Comparison of ENCODE assay signal across 1 cellular context in the genomic region with DNA sequence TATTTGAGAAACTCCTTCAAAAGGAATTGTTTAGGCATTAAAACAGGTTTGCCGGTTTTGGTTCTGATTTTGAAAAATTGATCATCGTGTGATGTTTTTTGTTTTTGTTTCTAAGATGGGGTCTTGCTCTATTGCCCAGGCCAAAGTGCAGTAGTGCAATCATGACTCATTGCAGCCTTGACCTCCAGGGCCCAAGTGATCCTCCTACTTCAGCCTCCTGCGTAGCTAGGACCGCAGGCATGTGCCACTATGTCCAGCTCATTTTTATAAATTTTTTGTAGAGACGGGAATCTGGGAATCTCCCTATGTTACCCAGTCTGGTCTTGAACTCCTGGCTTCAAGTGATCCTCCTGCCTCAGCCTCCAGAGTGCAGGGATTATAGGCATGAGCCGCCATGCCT.
TF ChIP-seq lines count a peak whose summit lies in the region.

No MANE protein-coding gene starts in this region.

TF ChIP-seq in HepG2, 621 proteins besides CTCF, POLR2A, EP300 and RAD21 (continued from another document):
- TF ChIP-seq, protein P1, sequence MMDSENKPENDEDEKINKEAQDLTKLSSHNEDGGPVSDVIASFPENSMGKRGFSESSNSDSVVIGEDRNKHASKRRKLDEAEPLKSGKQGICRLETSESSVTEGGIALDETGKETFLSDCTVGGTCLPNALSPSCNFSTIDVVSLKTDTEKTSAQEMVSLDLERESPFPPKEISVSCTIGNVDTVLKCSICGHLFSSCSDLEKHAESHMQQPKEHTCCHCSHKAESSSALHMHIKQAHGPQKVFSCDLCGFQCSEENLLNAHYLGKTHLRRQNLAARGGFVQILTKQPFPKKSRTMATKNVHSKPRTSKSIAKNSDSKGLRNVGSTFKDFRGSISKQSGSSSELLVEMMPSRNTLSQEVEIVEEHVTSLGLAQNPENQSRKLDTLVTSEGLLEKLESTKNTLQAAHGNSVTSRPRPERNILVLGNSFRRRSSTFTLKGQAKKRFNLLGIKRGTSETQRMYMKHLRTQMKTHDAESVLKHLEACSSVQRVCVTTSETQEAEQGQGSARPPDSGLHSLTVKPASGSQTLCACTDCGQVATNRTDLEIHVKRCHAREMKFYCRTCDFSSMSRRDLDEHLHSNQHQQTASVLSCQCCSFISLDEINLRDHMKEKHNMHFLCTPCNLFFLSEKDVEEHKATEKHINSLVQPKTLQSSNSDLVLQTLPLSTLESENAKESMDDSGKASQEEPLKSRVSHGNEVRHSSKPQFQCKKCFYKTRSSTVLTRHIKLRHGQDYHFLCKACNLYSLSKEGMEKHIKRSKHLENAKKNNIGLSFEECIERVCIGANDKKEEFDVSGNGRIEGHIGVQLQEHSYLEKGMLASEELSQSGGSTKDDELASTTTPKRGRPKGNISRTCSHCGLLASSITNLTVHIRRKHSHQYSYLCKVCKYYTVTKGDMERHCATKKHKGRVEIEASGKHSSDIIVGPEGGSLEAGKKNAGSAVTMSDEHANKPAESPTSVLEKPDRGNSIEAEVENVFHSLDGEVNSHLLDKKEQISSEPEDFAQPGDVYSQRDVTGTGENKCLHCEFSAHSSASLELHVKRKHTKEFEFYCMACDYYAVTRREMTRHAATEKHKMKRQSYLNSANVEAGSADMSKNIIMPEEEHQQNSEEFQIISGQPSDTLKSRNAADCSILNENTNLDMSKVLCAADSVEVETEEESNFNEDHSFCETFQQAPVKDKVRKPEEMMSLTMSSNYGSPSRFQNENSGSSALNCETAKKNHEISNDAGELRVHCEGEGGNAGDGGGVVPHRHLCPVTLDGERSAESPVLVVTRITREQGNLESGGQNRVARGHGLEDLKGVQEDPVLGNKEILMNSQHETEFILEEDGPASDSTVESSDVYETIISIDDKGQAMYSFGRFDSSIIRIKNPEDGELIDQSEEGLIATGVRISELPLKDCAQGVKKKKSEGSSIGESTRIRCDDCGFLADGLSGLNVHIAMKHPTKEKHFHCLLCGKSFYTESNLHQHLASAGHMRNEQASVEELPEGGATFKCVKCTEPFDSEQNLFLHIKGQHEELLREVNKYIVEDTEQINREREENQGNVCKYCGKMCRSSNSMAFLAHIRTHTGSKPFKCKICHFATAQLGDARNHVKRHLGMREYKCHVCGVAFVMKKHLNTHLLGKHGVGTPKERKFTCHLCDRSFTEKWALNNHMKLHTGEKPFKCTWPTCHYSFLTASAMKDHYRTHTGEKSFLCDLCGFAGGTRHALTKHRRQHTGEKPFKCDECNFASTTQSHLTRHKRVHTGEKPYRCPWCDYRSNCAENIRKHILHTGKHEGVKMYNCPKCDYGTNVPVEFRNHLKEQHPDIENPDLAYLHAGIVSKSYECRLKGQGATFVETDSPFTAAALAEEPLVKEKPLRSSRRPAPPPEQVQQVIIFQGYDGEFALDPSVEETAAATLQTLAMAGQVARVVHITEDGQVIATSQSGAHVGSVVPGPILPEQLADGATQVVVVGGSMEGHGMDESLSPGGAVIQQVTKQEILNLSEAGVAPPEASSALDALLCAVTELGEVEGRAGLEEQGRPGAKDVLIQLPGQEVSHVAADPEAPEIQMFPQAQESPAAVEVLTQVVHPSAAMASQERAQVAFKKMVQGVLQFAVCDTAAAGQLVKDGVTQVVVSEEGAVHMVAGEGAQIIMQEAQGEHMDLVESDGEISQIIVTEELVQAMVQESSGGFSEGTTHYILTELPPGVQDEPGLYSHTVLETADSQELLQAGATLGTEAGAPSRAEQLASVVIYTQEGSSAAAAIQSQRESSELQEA (CRISPR knock-in tag; IDR thresholded peaks at IDR 0.05; ENCODE audit: not compliant biosample characterization) = no peak
